Comparison of ENCODE assay signal across 2 cellular contexts in the genomic region with DNA sequence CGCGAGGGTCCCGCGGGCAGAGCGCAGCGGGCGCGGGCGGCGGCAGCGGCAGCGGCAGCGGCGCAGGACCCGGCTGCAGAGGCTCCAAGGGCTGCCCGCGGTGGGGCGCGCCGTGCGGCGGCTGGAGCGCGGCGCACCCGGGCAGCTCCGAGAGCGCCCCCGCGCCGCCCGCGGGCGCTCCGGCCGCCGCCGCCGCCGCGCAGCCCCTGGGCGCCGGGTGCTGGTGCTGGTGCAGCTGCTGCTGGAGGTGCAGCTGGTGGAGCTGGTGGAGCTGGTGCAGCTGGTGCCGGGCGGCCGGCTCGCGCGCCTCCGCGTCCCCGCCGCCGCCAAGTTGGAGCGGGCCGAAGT.
TF ChIP-seq lines count a peak whose summit lies in the region.

No MANE protein-coding gene starts in this region.

TF ChIP-seq in SK-N-SH, 30 proteins besides CTCF, POLR2A, EP300 and RAD21 (continued from another document):
- TF ChIP-seq, protein P1, sequence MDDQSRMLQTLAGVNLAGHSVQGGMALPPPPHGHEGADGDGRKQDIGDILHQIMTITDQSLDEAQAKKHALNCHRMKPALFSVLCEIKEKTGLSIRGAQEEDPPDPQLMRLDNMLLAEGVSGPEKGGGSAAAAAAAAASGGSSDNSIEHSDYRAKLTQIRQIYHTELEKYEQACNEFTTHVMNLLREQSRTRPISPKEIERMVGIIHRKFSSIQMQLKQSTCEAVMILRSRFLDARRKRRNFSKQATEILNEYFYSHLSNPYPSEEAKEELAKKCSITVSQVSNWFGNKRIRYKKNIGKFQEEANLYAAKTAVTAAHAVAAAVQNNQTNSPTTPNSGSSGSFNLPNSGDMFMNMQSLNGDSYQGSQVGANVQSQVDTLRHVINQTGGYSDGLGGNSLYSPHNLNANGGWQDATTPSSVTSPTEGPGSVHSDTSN (IDR thresholded peaks at IDR 0.05), result no peak
- TF ChIP-seq CHD2 (IDR thresholded peaks at IDR 0.05; ENCODE audit: low read length, partially characterized antibody), result no peak

TF ChIP-seq in SK-N-SH treated with all-trans-retinoic acid at 6 μM for 48 hours, 23 proteins besides CTCF, POLR2A, EP300 and RAD21 (continued from another document):
- TF ChIP-seq CSRNP3 (CRISPR knock-in tag; IDR thresholded peaks at IDR 0.05) (no peak), PPARA (CRISPR knock-in tag; IDR thresholded peaks at IDR 0.05; ENCODE audit: borderline replicate concordance) (no peak), SNAI2 (CRISPR knock-in tag; IDR thresholded peaks at IDR 0.05) (no peak), ZC3H10 (CRISPR knock-in tag; IDR thresholded peaks at IDR 0.05) (no peak)
